Comparison of ENCODE assay signal across 31 cellular contexts in genomic region chrY:15592957-15593356, GRCh38.
"Had no signal": no experiment of that assay in that cellular context is flagged by ENCODE, and none has a peak within 500 bp of the region (broad histone marks: within the 10 kb centered on the region; RNA-seq: fewer than 3 reads in every experiment).

No MANE protein-coding gene starts in this region.

- DNase-seq: activated B cell treated with CpG ODN at 0.5 μM for 24 hours; activated CD4-positive, alpha-beta memory T cell treated with anti-CD3 and anti-CD28 coated beads for 36 hours; activated CD4-positive, alpha-beta T cell treated with anti-CD3 and anti-CD28 coated beads for 4 hours; activated CD4-positive, alpha-beta T cell treated with anti-CD3 and anti-CD28 coated beads, Interleukin-2, amount 10 ng/mL, durations not matched to agents 24 days and 14 days; activated CD4-positive, alpha-beta T cell treated with anti-CD3 and anti-CD28 coated beads, Interleukin-2, amount 50 U/mL, for 1 hour; activated CD4-positive, alpha-beta T cell treated with anti-CD3 and anti-CD28 coated beads, Interleukin-2, amount 50 U/mL, for 4 hours; activated CD4-positive, CD25-positive, alpha-beta regulatory T cell treated with anti-CD3 and anti-CD28 coated beads, Interleukin-2, amount 50 U/mL, for 72 hours; activated CD8-positive, alpha-beta memory T cell treated with anti-CD3 and anti-CD28 coated beads, Interleukin-2, amount 50 U/mL, for 4 hours; activated CD8-positive, alpha-beta T cell treated with anti-CD3 and anti-CD28 coated beads for 36 hours; activated effector memory CD4-positive, alpha-beta T cell treated with anti-CD3 and anti-CD28 coated beads, Interleukin-2, amount 50 U/mL, for 16 hours; activated gamma-delta T cell treated with Interleukin-2 at 50 U/mL for 16 hours; activated naive CD4-positive, alpha-beta T cell; activated naive CD4-positive, alpha-beta T cell treated with anti-CD3 and anti-CD28 coated beads for 36 hours; activated naive CD4-positive, alpha-beta T cell treated with anti-CD3 and anti-CD28 coated beads, Interleukin-2, amount 50 U/mL, for 16 hours; activated naive CD8-positive, alpha-beta T cell treated with anti-CD3 and anti-CD28 coated beads for 36 hours; activated T-cell treated with anti-CD3 and anti-CD28 coated beads for 4 hours; activated T-cell treated with anti-CD3 and anti-CD28 coated beads, Interleukin-2, amount 50 U/mL, for 1 hour; activated T-cell treated with anti-CD3 and anti-CD28 coated beads, Interleukin-2, amount 50 U/mL, for 4 hours; activated T-cell treated with anti-CD3 and anti-CD28 coated beads, Interleukin-2, amount 50 U/mL, for 72 hours; adrenal gland; amniotic stem cell; aorta; body of pancreas; brain microvascular endothelial cell; central memory CD4-positive, alpha-beta T cell; T-helper 2 cell; T-helper 9 cell had no signal

- H3K9me3 ChIP-seq: adrenal gland, body of pancreas, breast epithelium had no signal

- H3K36me3 ChIP-seq: adrenal gland, brain microvascular endothelial cell, breast epithelium had no signal

- H3K27me3 ChIP-seq: adrenal gland, body of pancreas, brain microvascular endothelial cell, breast epithelium had no signal

- H3K27ac ChIP-seq: adrenal gland, body of pancreas, brain microvascular endothelial cell, breast epithelium, VCaP had no signal

- H3K4me1 ChIP-seq: adrenal gland, body of pancreas, breast epithelium had no signal

- H3K4me3 ChIP-seq: adrenal gland, body of pancreas, breast epithelium had no signal

- ATAC-seq: activated CD8-positive, alpha-beta T cell treated with anti-CD3 and anti-CD28 coated beads for 36 hours; activated naive CD4-positive, alpha-beta T cell treated with anti-CD3 and anti-CD28 coated beads, Interleukin-2, amount 50 U/mL, for 72 hours; activated T-cell treated with anti-CD3 and anti-CD28 coated beads, Interleukin-2, amount 50 U/mL, for 4 hours; activated T-cell treated with anti-CD3 and anti-CD28 coated beads, Interleukin-2, amount 50 U/mL, for 72 hours; activated T-helper 17 cell treated with anti-CD3 and anti-CD28 coated beads, Interleukin-2, amount 50 U/mL, for 72 hours; body of pancreas had no signal
